In the genomic region with DNA sequence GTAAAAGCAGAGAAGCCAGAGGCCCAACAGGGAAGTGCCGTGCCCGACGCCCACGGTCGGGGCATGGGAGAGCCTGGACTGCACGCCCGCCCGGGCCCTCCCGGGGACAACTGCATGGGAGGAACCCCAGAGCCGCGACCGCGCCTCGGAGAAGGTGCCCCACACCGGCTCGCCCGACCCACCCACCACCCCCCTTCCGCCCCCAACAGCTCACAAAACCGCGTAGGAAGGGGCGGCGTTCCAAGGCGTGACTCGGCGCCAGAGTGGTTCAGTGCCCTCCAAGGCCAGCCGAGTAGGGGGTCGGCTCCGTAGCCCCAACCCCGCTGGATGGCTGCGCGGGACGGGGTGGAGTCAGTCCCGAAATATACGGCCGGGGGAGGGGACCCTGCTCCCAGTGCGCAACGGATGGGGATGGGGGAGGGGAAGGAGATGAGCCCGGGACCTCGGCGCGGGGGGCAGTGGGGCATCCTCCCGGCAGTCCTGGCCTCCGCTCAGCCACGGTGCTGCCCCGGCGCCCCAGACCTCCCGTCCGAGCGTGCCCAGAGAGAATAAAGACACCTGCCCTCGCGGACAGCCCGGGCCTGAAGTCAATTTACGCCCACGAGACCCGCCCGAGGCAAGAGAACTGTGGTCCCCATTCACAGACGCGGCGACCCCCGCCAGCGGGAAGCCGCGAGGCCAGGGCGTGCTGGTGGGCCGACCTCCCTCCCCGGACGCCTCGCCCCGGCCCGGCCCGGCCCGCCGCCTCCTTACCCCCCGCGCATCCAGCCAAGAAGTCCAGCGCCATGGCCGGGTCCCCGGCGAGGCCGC, we compare ENCODE assay signal across 2 cellular contexts.
TF ChIP-seq lines count a peak whose summit lies in the region.

No MANE protein-coding gene starts in this region.

TF ChIP-seq in K562, 482 proteins besides CTCF, POLR2A, EP300 and RAD21:
- TF ChIP-seq, protein P1, sequence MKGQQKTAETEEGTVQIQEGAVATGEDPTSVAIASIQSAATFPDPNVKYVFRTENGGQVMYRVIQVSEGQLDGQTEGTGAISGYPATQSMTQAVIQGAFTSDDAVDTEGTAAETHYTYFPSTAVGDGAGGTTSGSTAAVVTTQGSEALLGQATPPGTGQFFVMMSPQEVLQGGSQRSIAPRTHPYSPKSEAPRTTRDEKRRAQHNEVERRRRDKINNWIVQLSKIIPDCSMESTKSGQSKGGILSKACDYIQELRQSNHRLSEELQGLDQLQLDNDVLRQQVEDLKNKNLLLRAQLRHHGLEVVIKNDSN (CRISPR knock-in tag; IDR thresholded peaks at IDR 0.05): no peak
- peak; percentile 20; the same call in 1 of the 2 replicates for TF ChIP-seq ZFX (CRISPR knock-in tag; IDR thresholded peaks at IDR 0.05)
- peak; percentile 53; the same call in 1 of the 2 replicates for TF ChIP-seq EGR1 (conservative IDR thresholded peaks at IDR 0.05)
TF ChIP-seq in K562: peak in this region for 2.

TF ChIP-seq in HEK293T, 16 proteins besides CTCF, POLR2A, EP300 and RAD21 (continued from another document):
- TF ChIP-seq, protein P2, sequence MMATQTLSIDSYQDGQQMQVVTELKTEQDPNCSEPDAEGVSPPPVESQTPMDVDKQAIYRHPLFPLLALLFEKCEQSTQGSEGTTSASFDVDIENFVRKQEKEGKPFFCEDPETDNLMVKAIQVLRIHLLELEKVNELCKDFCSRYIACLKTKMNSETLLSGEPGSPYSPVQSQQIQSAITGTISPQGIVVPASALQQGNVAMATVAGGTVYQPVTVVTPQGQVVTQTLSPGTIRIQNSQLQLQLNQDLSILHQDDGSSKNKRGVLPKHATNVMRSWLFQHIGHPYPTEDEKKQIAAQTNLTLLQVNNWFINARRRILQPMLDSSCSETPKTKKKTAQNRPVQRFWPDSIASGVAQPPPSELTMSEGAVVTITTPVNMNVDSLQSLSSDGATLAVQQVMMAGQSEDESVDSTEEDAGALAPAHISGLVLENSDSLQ (IDR thresholded peaks at IDR 0.05): no peak
- no peak for TF ChIP-seq FOXK2 (IDR thresholded peaks at IDR 0.05)
- TF ChIP-seq BHLHE40 (IDR thresholded peaks at IDR 0.05; ENCODE audit: borderline replicate concordance): no peak
- TF ChIP-seq SP1 (IDR thresholded peaks at IDR 0.05): no peak
- no peak for TF ChIP-seq NFRKB (IDR thresholded peaks at IDR 0.05)
- TF ChIP-seq ELF4 (IDR thresholded peaks at IDR 0.05): no peak
